ENCODE assay signal across 8 cellular contexts in the genomic region with DNA sequence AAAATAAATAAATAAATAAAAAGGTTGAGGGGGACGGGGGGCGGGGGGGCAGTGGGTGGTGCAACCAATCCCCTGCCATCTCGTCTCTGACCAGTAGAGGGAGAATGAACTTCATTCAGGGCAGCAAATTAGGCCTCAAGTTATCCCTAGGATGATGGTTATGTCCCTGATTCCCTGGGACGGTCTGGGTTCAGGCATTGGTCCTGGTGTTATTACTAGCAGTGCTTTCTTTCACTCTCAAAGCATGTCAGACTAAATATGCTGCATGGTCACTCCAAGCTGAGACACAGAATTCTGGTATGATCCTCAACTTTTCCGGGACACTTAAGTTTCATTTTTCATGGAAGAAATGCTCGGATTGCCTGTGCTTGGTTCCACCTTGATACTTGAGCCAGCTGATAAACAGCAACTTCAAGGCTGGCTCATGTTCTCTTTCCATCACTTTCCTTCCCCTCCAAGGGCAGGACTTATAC. TPM values are rescaled to one million over a fixed set of nuclear protein-coding genes. Genes with fewer than 3 reads are reported as not detected.
A peak's percentile ranks its signal among the peaks of the same experiment; 100 is the strongest.
DNase-seq lines count a peak whose midpoint lies in the region; ATAC-seq and TF ChIP-seq lines count a peak whose summit lies in the region.

No MANE protein-coding gene starts in this region.

- H3K4me1 ChIP-seq in OCI-LY3 (ENCODE audit: low read length) (peaks cover 59% of the 10 kb centered on the region), left lung (peaks cover 6 to 44% of the 10 kb centered on the region in 2 donors), uterus (peaks cover 3 to 7% of the 10 kb centered on the region in 2 donors)

- H3K4me2 ChIP-seq in OCI-LY3 (ENCODE audit: low read length): no peak overlapping the region

- no peaks in the 10 kb centered on the region for H3K9me3 ChIP-seq in OCI-LY3 (ENCODE audit: insufficient read depth, low read length)
- no peaks in the 10 kb centered on the region for H3K9me3 ChIP-seq in left lung
- no peaks in the 10 kb centered on the region for H3K9me3 ChIP-seq in uterus

- in situ Hi-C loops in GM13976 (cut with MboI; ENCODE audit: low sequenced_read_pairs, unreplicated experiment): no loop called here

- H3K27me3 ChIP-seq in OCI-LY3 (ENCODE audit: low read depth, low read length) (no peaks in the 10 kb centered on the region), left lung (no peaks in the 10 kb centered on the region), uterus (no peaks in the 10 kb centered on the region)

- intact Hi-C loops in left lung (cut with DNase I): no loop called here
- intact Hi-C loops in uterus (cut with DNase I; ENCODE audit: low total_unique reads): no loop called here

- H3K4me3 ChIP-seq in OCI-LY3 (ENCODE audit: low read length): no peak overlapping the region
- no peak overlapping the region for H3K4me3 ChIP-seq in cardiac fibroblast (replicated peaks in 1 of 2; ENCODE audit: low read depth in 2 of 2, low read length in 2 of 2)
- H3K4me3 ChIP-seq in left lung: no peak overlapping the region
- H3K4me3 ChIP-seq in uterus: no peak overlapping the region

- no peak overlapping the region for H2AFZ ChIP-seq in OCI-LY3 (ENCODE audit: low read depth, low read length)

- no peaks in the 10 kb centered on the region; the same call in 1 of the 2 replicates for H3K79me2 ChIP-seq in OCI-LY3 (ENCODE audit: low read length)

- ATAC-seq in left lung (peak; percentile 67), GM18502 (IDR thresholded peaks at IDR 0.05; ENCODE audit: poor library complexity, unreplicated experiment) (no peak), GM18870 (IDR thresholded peaks at IDR 0.05; ENCODE audit: unreplicated experiment) (no peak)

- H4K20me1 ChIP-seq in OCI-LY3 (ENCODE audit: insufficient read depth, low read length): peaks cover 9% of the 10 kb centered on the region; the same call in 1 of the 2 replicates

- no peak for TF ChIP-seq POLR2A in uterus (IDR thresholded peaks at IDR 0.05)

- H3K9ac ChIP-seq in OCI-LY3 (ENCODE audit: low read length): no peak overlapping the region

- no peak overlapping the region for H3K27ac ChIP-seq in OCI-LY3 (ENCODE audit: low read length)
- H3K27ac ChIP-seq in left lung: no peak overlapping the region
- peak overlapping the region in 1 of 2 donors; percentile 10 for H3K27ac ChIP-seq in uterus

- DNase-seq in AG20443 (ENCODE audit: low spot score) (peak; percentile 61), GM13976 (ENCODE audit: low spot score) (peak; percentile 62), cardiac fibroblast (ENCODE audit: low read depth in 2 of 2) (peak; percentile 61 to 68), left lung (no peak), uterus (peak in 1 of 2 donors; percentile 47)

- TF ChIP-seq CTCF in GM13976 (IDR thresholded peaks at IDR 0.05; ENCODE audit: borderline replicate concordance, control extremely low read depth, extremely low read depth, insufficient read depth, missing control alignments): peak; percentile 54
- TF ChIP-seq CTCF in OCI-LY3 (IDR thresholded peaks at IDR 0.05; ENCODE audit: low read depth, low read length): peak; percentile 44
- TF ChIP-seq CTCF in cardiac fibroblast (IDR thresholded peaks at IDR 0.05; ENCODE audit: low read depth, low read length): peak; percentile 56
- TF ChIP-seq CTCF in left lung (IDR thresholded peaks at IDR 0.05): peak; percentile 56 to 74
- TF ChIP-seq CTCF in uterus (IDR thresholded peaks at IDR 0.05): peak; percentile 23 to 66 (median 44)

- no peaks in the 10 kb centered on the region for H3K36me3 ChIP-seq in OCI-LY3 (replicated peaks; ENCODE audit: low read depth, low read length)
- no peaks in the 10 kb centered on the region for H3K36me3 ChIP-seq in left lung
- H3K36me3 ChIP-seq in uterus: no peaks in the 10 kb centered on the region

RNA-seq across cellular contexts. Expression of gene DAP, which starts 59.4 kb away (rescaled TPM):
- total RNA-seq in left lung (100 to 1,000 TPM; 111 to 124 TPM), uterus (10 to 100 TPM; 38.2 to 83.9 (median 50.0) TPM)

Comparison
In these comparisons a context has a peak if more than half of its experiments do, and no peak if none do; other contexts are left out.
1. DNase-seq: peak in AG20443 (single experiment), GM13976 (single experiment) and cardiac fibroblast (2 of 2); none in left lung (0 of 2).
2. Peak in every context shown above with its lines, with median percentiles within 50 percentile points of each other: CTCF ChIP-seq.